Comparison of ENCODE assay signal across 1 cellular context in the genomic region with DNA sequence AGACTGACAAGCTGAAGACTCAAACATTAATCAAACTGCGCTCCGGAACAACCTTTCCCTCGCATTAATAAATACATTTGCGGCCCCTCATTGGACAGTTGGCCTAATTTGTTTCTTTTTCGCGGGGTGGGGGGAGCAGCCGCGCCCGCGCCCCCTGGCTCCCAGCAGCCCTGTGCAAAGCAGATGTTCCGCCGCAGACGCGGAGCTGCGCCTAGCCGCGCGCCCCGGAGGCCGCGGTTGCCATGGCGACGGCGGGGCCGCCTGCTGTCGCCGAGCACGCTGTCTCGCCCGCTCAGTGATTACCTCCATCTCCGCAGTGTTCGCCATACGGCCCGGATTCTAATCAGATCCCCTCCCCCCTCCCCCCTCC.
TF ChIP-seq lines count a peak whose summit lies in the region.

No MANE protein-coding gene starts in this region.

TF ChIP-seq in K562, 482 proteins besides CTCF, POLR2A, EP300 and RAD21 (continued from another document and continues in another):
- TF ChIP-seq, protein P1, sequence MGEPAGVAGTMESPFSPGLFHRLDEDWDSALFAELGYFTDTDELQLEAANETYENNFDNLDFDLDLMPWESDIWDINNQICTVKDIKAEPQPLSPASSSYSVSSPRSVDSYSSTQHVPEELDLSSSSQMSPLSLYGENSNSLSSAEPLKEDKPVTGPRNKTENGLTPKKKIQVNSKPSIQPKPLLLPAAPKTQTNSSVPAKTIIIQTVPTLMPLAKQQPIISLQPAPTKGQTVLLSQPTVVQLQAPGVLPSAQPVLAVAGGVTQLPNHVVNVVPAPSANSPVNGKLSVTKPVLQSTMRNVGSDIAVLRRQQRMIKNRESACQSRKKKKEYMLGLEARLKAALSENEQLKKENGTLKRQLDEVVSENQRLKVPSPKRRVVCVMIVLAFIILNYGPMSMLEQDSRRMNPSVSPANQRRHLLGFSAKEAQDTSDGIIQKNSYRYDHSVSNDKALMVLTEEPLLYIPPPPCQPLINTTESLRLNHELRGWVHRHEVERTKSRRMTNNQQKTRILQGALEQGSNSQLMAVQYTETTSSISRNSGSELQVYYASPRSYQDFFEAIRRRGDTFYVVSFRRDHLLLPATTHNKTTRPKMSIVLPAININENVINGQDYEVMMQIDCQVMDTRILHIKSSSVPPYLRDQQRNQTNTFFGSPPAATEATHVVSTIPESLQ (CRISPR knock-in tag; IDR thresholded peaks at IDR 0.05): no peak
- TF ChIP-seq, protein P2, sequence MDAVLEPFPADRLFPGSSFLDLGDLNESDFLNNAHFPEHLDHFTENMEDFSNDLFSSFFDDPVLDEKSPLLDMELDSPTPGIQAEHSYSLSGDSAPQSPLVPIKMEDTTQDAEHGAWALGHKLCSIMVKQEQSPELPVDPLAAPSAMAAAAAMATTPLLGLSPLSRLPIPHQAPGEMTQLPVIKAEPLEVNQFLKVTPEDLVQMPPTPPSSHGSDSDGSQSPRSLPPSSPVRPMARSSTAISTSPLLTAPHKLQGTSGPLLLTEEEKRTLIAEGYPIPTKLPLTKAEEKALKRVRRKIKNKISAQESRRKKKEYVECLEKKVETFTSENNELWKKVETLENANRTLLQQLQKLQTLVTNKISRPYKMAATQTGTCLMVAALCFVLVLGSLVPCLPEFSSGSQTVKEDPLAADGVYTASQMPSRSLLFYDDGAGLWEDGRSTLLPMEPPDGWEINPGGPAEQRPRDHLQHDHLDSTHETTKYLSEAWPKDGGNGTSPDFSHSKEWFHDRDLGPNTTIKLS (IDR thresholded peaks at IDR 0.05; ENCODE audit: borderline replicate concordance, low read depth): no peak
- peak; percentile 50 for TF ChIP-seq CXXC5 (CRISPR knock-in tag; IDR thresholded peaks at IDR 0.05)
- peak; percentile 69 for TF ChIP-seq BMI1 (IDR thresholded peaks at IDR 0.05; ENCODE audit: low read length)
- no peak for TF ChIP-seq POLR2B (IDR thresholded peaks at IDR 0.05; ENCODE audit: low read depth, partially characterized antibody)
- no peak for TF ChIP-seq NR1H2 (CRISPR knock-in tag; IDR thresholded peaks at IDR 0.05)
- no peak for TF ChIP-seq DNMT1 (IDR thresholded peaks at IDR 0.05)
- no peak for TF ChIP-seq SP2 (IDR thresholded peaks at IDR 0.05; ENCODE audit: extremely low read depth, low read depth, low read length, poor library complexity, severe bottlenecking)
- TF ChIP-seq, protein P3, sequence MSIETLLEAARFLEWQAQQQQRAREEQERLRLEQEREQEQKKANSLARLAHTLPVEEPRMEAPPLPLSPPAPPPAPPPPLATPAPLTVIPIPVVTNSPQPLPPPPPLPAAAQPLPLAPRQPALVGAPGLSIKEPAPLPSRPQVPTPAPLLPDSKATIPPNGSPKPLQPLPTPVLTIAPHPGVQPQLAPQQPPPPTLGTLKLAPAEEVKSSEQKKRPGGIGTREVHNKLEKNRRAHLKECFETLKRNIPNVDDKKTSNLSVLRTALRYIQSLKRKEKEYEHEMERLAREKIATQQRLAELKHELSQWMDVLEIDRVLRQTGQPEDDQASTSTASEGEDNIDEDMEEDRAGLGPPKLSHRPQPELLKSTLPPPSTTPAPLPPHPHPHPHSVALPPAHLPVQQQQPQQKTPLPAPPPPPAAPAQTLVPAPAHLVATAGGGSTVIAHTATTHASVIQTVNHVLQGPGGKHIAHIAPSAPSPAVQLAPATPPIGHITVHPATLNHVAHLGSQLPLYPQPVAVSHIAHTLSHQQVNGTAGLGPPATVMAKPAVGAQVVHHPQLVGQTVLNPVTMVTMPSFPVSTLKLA (conservative IDR thresholded peaks at IDR 0.05): no peak
- TF ChIP-seq TAF9B (IDR thresholded peaks at IDR 0.05; ENCODE audit: partially characterized antibody): no peak
- TF ChIP-seq DACH1 (IDR thresholded peaks at IDR 0.05; ENCODE audit: partially characterized antibody): no peak
- no peak for TF ChIP-seq CCNT2 (IDR thresholded peaks at IDR 0.05; ENCODE audit: borderline replicate concordance, extremely low read depth, insufficient read length, low read depth, low read length)
- TF ChIP-seq, protein P4, sequence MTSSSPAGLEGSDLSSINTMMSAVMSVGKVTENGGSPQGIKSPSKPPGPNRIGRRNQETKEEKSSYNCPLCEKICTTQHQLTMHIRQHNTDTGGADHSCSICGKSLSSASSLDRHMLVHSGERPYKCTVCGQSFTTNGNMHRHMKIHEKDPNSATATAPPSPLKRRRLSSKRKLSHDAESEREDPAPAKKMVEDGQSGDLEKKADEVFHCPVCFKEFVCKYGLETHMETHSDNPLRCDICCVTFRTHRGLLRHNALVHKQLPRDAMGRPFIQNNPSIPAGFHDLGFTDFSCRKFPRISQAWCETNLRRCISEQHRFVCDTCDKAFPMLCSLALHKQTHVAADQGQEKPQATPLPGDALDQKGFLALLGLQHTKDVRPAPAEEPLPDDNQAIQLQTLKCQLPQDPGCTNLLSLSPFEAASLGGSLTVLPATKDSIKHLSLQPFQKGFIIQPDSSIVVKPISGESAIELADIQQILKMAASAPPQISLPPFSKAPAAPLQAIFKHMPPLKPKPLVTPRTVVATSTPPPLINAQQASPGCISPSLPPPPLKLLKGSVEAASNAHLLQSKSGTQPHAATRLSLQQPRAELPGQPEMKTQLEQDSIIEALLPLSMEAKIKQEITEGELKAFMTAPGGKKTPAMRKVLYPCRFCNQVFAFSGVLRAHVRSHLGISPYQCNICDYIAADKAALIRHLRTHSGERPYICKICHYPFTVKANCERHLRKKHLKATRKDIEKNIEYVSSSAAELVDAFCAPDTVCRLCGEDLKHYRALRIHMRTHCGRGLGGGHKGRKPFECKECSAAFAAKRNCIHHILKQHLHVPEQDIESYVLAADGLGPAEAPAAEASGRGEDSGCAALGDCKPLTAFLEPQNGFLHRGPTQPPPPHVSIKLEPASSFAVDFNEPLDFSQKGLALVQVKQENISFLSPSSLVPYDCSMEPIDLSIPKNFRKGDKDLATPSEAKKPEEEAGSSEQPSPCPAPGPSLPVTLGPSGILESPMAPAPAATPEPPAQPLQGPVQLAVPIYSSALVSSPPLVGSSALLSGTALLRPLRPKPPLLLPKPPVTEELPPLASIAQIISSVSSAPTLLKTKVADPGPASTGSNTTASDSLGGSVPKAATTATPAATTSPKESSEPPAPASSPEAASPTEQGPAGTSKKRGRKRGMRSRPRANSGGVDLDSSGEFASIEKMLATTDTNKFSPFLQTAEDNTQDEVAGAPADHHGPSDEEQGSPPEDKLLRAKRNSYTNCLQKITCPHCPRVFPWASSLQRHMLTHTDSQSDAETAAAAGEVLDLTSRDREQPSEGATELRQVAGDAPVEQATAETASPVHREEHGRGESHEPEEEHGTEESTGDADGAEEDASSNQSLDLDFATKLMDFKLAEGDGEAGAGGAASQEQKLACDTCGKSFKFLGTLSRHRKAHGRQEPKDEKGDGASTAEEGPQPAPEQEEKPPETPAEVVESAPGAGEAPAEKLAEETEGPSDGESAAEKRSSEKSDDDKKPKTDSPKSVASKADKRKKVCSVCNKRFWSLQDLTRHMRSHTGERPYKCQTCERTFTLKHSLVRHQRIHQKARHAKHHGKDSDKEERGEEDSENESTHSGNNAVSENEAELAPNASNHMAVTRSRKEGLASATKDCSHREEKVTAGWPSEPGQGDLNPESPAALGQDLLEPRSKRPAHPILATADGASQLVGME (CRISPR knock-in tag; IDR thresholded peaks at IDR 0.05): no peak
- TF ChIP-seq DDX20 (tag; IDR thresholded peaks at IDR 0.05; ENCODE audit: low read depth): no peak
- TF ChIP-seq LARP7 (IDR thresholded peaks at IDR 0.05): no peak
- no peak for TF ChIP-seq TSC22D4 (tag; IDR thresholded peaks at IDR 0.05)
- TF ChIP-seq RBM22 (IDR thresholded peaks at IDR 0.05; ENCODE audit: low read depth, low read length, poor library complexity, severe bottlenecking): peak; percentile 27
- TF ChIP-seq PHF21A (IDR thresholded peaks at IDR 0.05; ENCODE audit: borderline replicate concordance, low read depth): no peak
- TF ChIP-seq, protein P5, sequence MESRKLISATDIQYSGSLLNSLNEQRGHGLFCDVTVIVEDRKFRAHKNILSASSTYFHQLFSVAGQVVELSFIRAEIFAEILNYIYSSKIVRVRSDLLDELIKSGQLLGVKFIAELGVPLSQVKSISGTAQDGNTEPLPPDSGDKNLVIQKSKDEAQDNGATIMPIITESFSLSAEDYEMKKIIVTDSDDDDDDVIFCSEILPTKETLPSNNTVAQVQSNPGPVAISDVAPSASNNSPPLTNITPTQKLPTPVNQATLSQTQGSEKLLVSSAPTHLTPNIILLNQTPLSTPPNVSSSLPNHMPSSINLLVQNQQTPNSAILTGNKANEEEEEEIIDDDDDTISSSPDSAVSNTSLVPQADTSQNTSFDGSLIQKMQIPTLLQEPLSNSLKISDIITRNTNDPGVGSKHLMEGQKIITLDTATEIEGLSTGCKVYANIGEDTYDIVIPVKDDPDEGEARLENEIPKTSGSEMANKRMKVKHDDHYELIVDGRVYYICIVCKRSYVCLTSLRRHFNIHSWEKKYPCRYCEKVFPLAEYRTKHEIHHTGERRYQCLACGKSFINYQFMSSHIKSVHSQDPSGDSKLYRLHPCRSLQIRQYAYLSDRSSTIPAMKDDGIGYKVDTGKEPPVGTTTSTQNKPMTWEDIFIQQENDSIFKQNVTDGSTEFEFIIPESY (CRISPR knock-in tag; IDR thresholded peaks at IDR 0.05): peak; percentile 70
- TF ChIP-seq ESRRA (IDR thresholded peaks at IDR 0.05; ENCODE audit: borderline replicate concordance, low read depth): no peak
- TF ChIP-seq, protein P6, sequence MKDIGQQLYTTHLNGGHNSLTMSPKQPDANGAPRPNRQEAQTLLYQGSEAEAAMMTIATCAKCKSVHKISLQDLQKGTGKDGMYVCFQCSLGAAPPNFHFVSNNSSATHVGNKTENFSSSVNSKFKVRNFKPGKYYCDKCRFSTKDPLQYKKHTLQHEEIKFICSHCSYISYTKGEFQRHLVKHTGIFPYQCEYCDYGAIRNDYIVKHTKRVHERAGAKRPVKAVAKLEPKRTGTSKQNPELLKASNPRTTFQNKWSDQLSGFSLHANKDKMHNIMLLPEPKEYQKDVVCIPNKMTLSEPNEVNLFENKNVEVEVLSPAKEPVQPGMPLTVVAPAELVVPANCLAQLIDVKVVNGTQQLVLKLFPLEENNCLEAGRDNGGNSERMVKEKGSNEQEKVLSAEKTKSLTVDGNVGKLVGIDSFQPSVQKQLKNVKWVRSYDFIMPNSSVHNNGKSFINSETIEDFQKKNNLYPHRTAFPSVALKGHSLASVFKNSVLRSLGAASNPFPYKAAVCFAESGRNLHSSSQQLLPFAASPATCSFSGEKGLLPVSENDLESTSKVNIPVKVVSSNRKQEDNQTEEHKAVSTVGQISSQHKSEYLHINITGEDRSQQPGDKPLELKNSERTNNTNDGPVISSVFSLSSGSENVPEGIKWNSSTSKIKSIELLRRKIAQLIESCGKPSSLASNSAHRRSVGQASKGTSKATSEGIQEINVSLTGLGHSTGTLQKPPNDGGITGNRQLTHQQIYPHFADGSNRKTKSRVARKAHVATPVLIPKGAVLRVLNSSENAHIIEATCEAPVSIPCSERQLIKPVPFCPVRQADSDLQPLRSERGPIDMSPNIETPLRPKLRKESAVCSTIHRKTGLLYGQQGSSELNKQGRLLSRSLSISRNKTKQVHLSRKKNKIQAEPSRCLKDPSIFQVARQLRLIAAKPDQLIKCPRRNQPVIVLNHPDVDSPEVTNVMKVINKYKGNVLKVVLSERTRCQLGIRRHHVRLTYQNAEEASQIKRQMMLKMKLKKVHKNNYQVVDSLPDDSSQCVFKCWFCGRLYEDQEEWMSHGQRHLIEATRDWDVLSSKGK (CRISPR knock-in tag; IDR thresholded peaks at IDR 0.05): no peak
- no peak for TF ChIP-seq EHMT2 (IDR thresholded peaks at IDR 0.05)
- no peak for TF ChIP-seq REST (CRISPR knock-in tag; IDR thresholded peaks at IDR 0.05; ENCODE audit: low read depth)
- no peak for TF ChIP-seq TFAM (CRISPR knock-in tag; conservative IDR thresholded peaks at IDR 0.05)
- no peak for TF ChIP-seq FIP1L1 (IDR thresholded peaks at IDR 0.05; ENCODE audit: low read depth, low read length, poor library complexity, severe bottlenecking)
- no peak for TF ChIP-seq SPI1 (IDR thresholded peaks at IDR 0.05; ENCODE audit: borderline replicate concordance, low read depth, low read length)
- TF ChIP-seq KDM5B (IDR thresholded peaks at IDR 0.05; ENCODE audit: insufficient replicate concordance, low read depth, low read length): no peak
- TF ChIP-seq, protein P7, sequence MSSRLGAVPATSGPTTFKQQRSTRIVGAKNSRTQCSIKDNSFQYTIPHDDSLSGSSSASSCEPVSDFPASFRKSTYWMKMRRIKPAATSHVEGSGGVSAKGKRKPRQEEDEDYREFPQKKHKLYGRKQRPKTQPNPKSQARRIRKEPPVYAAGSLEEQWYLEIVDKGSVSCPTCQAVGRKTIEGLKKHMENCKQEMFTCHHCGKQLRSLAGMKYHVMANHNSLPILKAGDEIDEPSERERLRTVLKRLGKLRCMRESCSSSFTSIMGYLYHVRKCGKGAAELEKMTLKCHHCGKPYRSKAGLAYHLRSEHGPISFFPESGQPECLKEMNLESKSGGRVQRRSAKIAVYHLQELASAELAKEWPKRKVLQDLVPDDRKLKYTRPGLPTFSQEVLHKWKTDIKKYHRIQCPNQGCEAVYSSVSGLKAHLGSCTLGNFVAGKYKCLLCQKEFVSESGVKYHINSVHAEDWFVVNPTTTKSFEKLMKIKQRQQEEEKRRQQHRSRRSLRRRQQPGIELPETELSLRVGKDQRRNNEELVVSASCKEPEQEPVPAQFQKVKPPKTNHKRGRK (tag; IDR thresholded peaks at IDR 0.05): no peak
- TF ChIP-seq ZNF224 (CRISPR knock-in tag; IDR thresholded peaks at IDR 0.05): no peak
- TF ChIP-seq GTF2E2 (tag; IDR thresholded peaks at IDR 0.05): no peak
- TF ChIP-seq MEF2A (IDR thresholded peaks at IDR 0.05; ENCODE audit: control insufficient read depth, low read depth, low read length): no peak
- TF ChIP-seq DIDO1 (tag; IDR thresholded peaks at IDR 0.05; ENCODE audit: low read depth): no peak
- TF ChIP-seq HCFC1 (IDR thresholded peaks at IDR 0.05; ENCODE audit: low read depth, low read length): no peak
- 0 out of 4 replicates have a peak, but pooled peaks of 1 of the 2 experiments have one; percentile 16 for TF ChIP-seq NRF1 (conservative IDR thresholded peaks at IDR 0.05 in 1 of 2, IDR thresholded peaks at IDR 0.05 in 1 of 2)
